Comparison of ENCODE assay signal across 8 cellular contexts in the genomic region with DNA sequence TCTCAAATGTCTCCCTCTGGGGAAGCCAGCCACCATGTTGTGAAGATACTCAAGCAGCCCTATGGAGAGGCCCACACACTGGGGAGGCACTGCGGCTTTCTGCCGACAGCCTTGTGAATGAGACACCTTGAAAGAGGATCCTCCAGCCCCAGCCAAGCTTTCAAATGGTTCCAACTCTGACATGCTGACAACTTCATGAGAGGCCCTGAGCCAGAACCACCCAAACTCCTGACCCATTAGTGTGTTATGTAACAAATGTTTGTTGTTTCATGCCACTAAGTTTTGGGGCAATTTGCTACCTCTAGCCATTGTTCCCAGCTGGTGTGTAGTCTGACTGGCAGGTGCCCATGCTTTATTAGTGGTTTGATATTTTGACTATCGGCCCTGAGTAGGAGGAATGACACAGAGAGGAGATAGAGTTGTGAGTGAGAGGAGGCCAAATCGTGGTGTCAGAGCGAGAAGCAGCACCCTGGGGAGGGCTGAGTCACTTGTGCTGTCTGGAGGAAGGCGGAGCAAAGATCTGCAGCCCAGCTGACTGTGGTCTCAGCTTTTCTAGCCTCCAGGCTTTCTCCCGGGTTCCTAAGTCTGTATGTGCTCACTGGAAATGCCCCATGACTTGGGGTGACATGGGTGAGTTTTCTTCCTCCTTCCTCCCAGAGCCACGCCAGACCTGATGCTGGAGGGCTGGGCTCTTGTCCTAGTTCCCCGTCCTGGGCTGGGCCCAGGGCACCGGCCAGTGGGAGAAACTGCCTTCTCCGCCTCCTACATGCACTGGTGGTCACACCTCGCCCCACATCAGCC. TPM values are rescaled to one million over a fixed set of nuclear protein-coding genes. Genes with fewer than 3 reads are reported as not detected.
A peak's percentile ranks its signal among the peaks of the same experiment; 100 is the strongest.
DNase-seq lines count a peak whose midpoint lies in the region; ATAC-seq and TF ChIP-seq lines count a peak whose summit lies in the region.

No MANE protein-coding gene starts in this region.

- DNase-seq in BJ (ENCODE audit: low read depth) (peak; percentile 67), T-helper 1 cell (peak in 4 of 5 donors; percentile 26 to 79 (median 31)), amniotic epithelial cell (ENCODE audit: low read depth) (peak; percentile 84), iris pigment epithelial cell (ENCODE audit: low read depth) (peak; percentile 93), prostate gland (ENCODE audit: low spot score) (no peak)
- peak; percentile 62 to 75 (median 65) for DNase-seq in stimulated activated CD4-positive, alpha-beta T cell treated with anti-CD3 and anti-CD28 coated beads, TNF-alpha, amount 100 ng/mL, for 24 hours (ENCODE audit: low read depth in 3 of 3)

- no peak for TF ChIP-seq POLR2A in prostate gland (IDR thresholded peaks at IDR 0.05)

- TF ChIP-seq CTCF in BJ (IDR thresholded peaks at IDR 0.05; ENCODE audit: insufficient read depth, low read depth, low read length) (no peak), prostate gland (IDR thresholded peaks at IDR 0.05) (no peak)

- H3K4me3 ChIP-seq in BJ (ENCODE audit: low read depth, low read length), result no peak overlapping the region
- no peak overlapping the region for H3K4me3 ChIP-seq in prostate gland

- H3K4me1 ChIP-seq in prostate gland (replicated peaks), result no peaks in the 10 kb centered on the region

- no peak overlapping the region for H3K27ac ChIP-seq in prostate gland

- ATAC-seq in GM19463 (IDR thresholded peaks at IDR 0.05; ENCODE audit: unreplicated experiment) (peak; percentile 76), HG03521 (IDR thresholded peaks at IDR 0.05; ENCODE audit: unreplicated experiment) (peak; percentile 51)

- intact Hi-C loops in prostate gland (cut with DNase I), result no loop called here

- POLR2A ChIA-PET in BJ (lab: Charles Lee), result no interaction called here

- CTCF ChIA-PET in BJ (lab: Yijun Ruan, JAX), result interaction anchor here (2.2 kb wide), 1 partner anchor 12 kb away, joined by 7 read pairs; no protein-coding TSS in a partner anchor

- H3K9me3 ChIP-seq in prostate gland, result no peaks in the 10 kb centered on the region

- H3K36me3 ChIP-seq in BJ (ENCODE audit: control insufficient read depth, insufficient read depth, low read length) (no peaks in the 10 kb centered on the region), prostate gland (no peaks in the 10 kb centered on the region)

- 56% methylated on average over 12 of the region's 12 CpGs for WGBS in prostate gland

- H3K27me3 ChIP-seq in BJ (ENCODE audit: control insufficient read depth, insufficient read depth, low read length) (no peaks in the 10 kb centered on the region), prostate gland (replicated peaks; ENCODE audit: insufficient read depth) (no peaks in the 10 kb centered on the region)

RNA-seq across cellular contexts. Expression of gene BLM, which starts 56.8 kb away (rescaled TPM):
- polyA plus RNA-seq in BJ (2011; rRNA removed), result 1.3 and 2.4 TPM in 2 replicates
- 2.8 and 3.1 TPM in 2 replicates for polyA minus RNA-seq in BJ (2011; rRNA and poly(A)+ RNA removed)
- 1 to 10 TPM; 1.4 to 4.9 TPM for total RNA-seq in prostate gland
